In the genomic region with DNA sequence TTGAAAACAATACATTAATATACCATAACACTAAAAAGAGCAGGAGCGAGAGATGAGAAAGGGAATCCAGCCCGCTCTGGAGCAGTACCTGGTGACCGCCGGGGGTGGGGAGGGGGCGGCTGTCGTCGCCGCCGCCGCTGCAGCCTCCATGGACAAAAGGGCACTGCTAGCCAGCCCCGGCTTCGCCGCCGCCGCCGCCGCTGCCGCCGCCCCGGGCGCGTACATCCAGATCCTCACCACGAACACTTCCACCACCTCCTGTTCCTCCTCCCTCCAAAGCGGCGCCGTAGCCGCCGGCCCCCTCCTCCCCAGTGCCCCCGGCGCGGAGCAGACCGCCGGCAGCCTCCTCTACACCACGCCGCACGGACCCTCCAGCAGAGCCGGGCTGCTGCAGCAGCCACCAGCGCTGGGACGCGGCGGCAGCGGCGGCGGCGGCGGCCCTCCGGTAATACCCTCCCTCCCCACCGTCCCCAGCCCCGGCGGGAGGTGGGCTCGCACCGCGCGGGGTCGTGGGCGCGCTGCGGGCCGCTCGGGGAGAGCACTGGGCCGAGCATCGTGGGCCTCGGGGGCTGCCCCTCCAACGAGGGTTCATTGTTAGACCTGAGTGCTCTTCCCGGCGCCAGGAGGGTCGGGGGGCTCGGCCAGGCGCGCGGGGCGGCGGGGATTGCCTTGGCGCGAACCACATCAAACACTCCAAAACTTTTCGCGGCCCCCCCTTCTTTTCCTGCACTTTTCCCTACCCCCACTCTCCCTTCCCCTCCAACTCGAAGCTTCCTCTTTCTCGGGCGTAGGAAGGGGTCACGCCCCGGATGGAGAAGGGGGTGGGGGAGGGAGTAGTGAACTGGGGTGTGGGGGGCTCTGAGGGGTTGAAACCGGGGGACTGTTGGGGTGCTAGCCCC, we compare ENCODE assay signal across 8 cellular contexts. TPM values are rescaled to one million over a fixed set of nuclear protein-coding genes. Genes with fewer than 3 reads are reported as not detected.
DNase-seq lines count a peak whose midpoint lies in the region; TF ChIP-seq lines count a peak whose summit lies in the region.

No MANE protein-coding gene starts in this region.

- H3K4me3 ChIP-seq in effector memory CD4-positive, alpha-beta T cell (ENCODE audit: insufficient read depth, low read depth, low read length, poor library complexity, severe bottlenecking), result peak overlapping the region; percentile 81

- peaks cover 11% of the 10 kb centered on the region for H3K4me1 ChIP-seq in effector memory CD4-positive, alpha-beta T cell (ENCODE audit: control insufficient read depth, insufficient read depth, low read length, poor library complexity, severe bottlenecking)

- H3K27ac ChIP-seq in 22Rv1, result peak overlapping the region; percentile 95
- peak overlapping the region; percentile 85 for H3K27ac ChIP-seq in effector memory CD4-positive, alpha-beta T cell (ENCODE audit: insufficient read depth, low read length, poor library complexity, severe bottlenecking)

- H3K9me3 ChIP-seq in effector memory CD4-positive, alpha-beta T cell (ENCODE audit: control insufficient read depth, low read length), result no peaks in the 10 kb centered on the region

- TF ChIP-seq POLR2A in GM15510 (IDR thresholded peaks at IDR 0.05; ENCODE audit: borderline replicate concordance, extremely low read depth, insufficient read length), result peak; percentile 26

- DNase-seq in NCI-H345 treated with DMSO at 0.1 percent for 48 hours (lab: John Stamatoyannopoulos, UW; ENCODE audit: unreplicated experiment) (peak; percentile 28), mesenteric fat pad (ENCODE audit: low spot score) (peak; percentile 91), SHP77 treated with DMSO at 0.1 percent for 48 hours (lab: John Stamatoyannopoulos, UW) (no peak)
- peak; percentile 55 to 57 for DNase-seq in activated CD4-positive, alpha-beta T cell treated with anti-CD3 and anti-CD28 coated beads, Interleukin-2, amount 50 U/mL, for 48 hours
- peak; percentile 15 to 32 (median 23) for DNase-seq in effector memory CD4-positive, alpha-beta T cell
- DNase-seq in stimulated activated CD8-positive, alpha-beta memory T cell treated with anti-CD3 and anti-CD28 coated beads, Interleukin-4, amount 100 ng/mL, for 48 hours, result peak; percentile 64

- no peak for TF ChIP-seq CTCF in 22Rv1 (IDR thresholded peaks at IDR 0.05)

- H3K27me3 ChIP-seq in effector memory CD4-positive, alpha-beta T cell (replicated peaks; ENCODE audit: control insufficient read depth, insufficient read depth, low read length, poor library complexity, severe bottlenecking), result no peaks in the 10 kb centered on the region

- no peaks in the 10 kb centered on the region for H3K36me3 ChIP-seq in effector memory CD4-positive, alpha-beta T cell (ENCODE audit: control insufficient read depth, insufficient read depth, low read length)

RNA-seq across cellular contexts. Expression of a gene that starts 0.8 kb away (rescaled TPM):
- 15.6 TPM for total RNA-seq in mesenteric fat pad
